26 cellular contexts compared by ENCODE assay signal in the genomic region with DNA sequence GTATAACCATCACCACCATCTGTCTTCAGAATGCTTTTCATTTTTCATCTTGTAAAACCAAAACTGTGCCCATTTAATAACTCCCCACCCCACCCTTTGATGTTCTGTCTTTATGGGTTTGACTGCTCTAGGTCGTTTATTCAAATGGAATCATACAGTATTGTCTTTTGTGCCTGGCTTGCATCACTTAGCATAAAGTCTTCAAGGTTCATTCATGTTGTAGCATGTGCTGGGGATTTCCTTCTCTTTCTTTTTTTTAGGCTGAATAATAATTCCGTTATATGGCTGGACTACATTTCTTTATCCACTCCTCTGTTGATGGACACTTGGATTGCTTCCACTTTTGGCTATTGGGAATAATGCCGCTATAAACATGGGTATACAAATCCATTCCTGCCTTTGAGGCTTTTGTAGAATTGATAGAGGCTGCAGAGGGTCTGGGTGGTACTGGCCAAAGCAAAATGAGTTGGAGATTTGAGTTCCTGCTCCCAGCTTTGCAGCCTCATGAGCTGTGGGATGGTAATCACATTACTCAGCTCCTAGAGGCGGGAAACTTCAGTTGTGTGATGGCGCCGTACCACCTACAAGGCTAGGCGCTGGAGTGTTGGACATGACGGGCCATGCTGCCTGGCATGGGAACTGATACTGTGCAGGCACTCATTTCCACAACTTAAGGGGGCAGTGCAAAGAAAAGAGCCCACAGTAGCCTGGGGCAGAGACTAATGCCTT.
DNase-seq lines count a peak whose midpoint lies in the region; ATAC-seq and TF ChIP-seq lines count a peak whose summit lies in the region.
"Had no signal": no experiment of that assay in that cellular context is flagged by ENCODE, and none has a peak within 500 bp of the region (broad histone marks: within the 10 kb centered on the region; RNA-seq: fewer than 3 reads in every experiment).

No MANE protein-coding gene starts in this region.

- H4K20me1 ChIP-seq in osteoblast (ENCODE audit: insufficient read depth, low read length) = no peaks in the 10 kb centered on the region

- no peak overlapping the region for H3K4ac ChIP-seq in trophoblast cell (ENCODE audit: low read depth, low read length)

- DNase-seq in left ventricle myocardium inferior (no peak), right cardiac atrium (no peak), foreskin melanocyte (peak; percentile 15), trophoblast cell (no peak), GM10248 (ENCODE audit: extremely low spot score) (no peak), osteoblast (ENCODE audit: insufficient read length, low spot score, missing footprints) (no peak)
- no peak for DNase-seq in stimulated activated naive CD8-positive, alpha-beta T cell treated with anti-CD3 and anti-CD28 coated beads, Interleukin-15, Interleukin-2, amounts not matched to agents 100 U/mL and 50 U/mL, for 24 hours
- DNase-seq: AML-193; C1 segment of cervical spinal cord; Calu3; CD8-positive, alpha-beta memory T cell; DMS153; HCEC 1CT; Kasumi-1; MM.1S; NCI-H1048; NCI-H1436; NCI-H2029; NCI-H226; NCI-H510A treated with DMSO at 0.1 percent for 48 hours; NCI-H748 treated with DMSO at 0.1 percent for 48 hours; PC-9; RPMI8226; SIG-M5 had no signal

- H3K36me3 Mint-ChIP-seq in brain = peaks cover 65% of the 10 kb centered on the region

- no peak overlapping the region for H2AK5ac ChIP-seq in trophoblast cell (ENCODE audit: low read length)

- no peaks in the 10 kb centered on the region for H3K27me3 Mint-ChIP-seq in brain
- H3K27me3 Mint-ChIP-seq: CD8-positive, alpha-beta memory T cell had no signal

- peak overlapping the region in 4 of 5 experiments; percentile 13 to 92 (median 60) for H3K27ac Mint-ChIP-seq in brain
- H3K27ac Mint-ChIP-seq: GM23338 had no signal

- no peak overlapping the region for H3K18ac ChIP-seq in trophoblast cell (ENCODE audit: low read length)

- H3K79me2 ChIP-seq in trophoblast cell (ENCODE audit: control insufficient read depth, insufficient read depth, low read length, poor library complexity) = no peaks in the 10 kb centered on the region
- no peaks in the 10 kb centered on the region for H3K79me2 ChIP-seq in osteoblast (ENCODE audit: insufficient read depth, low read length)

- intact Hi-C loops in left ventricle myocardium inferior (cut with micrococcal nuclease) (no loop called here), right cardiac atrium (cut with DNase I) (no loop called here)

- no peak overlapping the region for H3K9ac ChIP-seq in trophoblast cell (ENCODE audit: low read length)

- peaks cover 16% of the 10 kb centered on the region for H3K36me3 ChIP-seq in left ventricle myocardium inferior
- peaks cover 4 to 6% of the 10 kb centered on the region in 2 experiments for H3K36me3 ChIP-seq in trophoblast cell (ENCODE audit: control insufficient read depth in 1 of 2, insufficient read depth in 2 of 2, low read length in 2 of 2)
- peaks cover 2% of the 10 kb centered on the region for H3K36me3 ChIP-seq in osteoblast (ENCODE audit: insufficient read depth, low read length)

- H3K23ac ChIP-seq in trophoblast cell (ENCODE audit: low read length) = no peak overlapping the region

- no peak overlapping the region for H2BK5ac ChIP-seq in trophoblast cell (ENCODE audit: low read depth, low read length, poor library complexity)

- no peak overlapping the region for H3K4me3 Mint-ChIP-seq in brain
- H3K4me3 Mint-ChIP-seq: CD8-positive, alpha-beta memory T cell; GM23338 had no signal

- no peak overlapping the region for H4K91ac ChIP-seq in trophoblast cell (ENCODE audit: low read depth, low read length)

- no peak overlapping the region for H2BK120ac ChIP-seq in trophoblast cell (ENCODE audit: insufficient read depth, low read length, poor library complexity)

- H3K27ac ChIP-seq in left ventricle myocardium inferior (replicated peaks) = peak overlapping the region; percentile 64
- H3K27ac ChIP-seq in right cardiac atrium (ENCODE audit: low read length) = no peak overlapping the region
- no peak overlapping the region for H3K27ac ChIP-seq in trophoblast cell (ENCODE audit: low read depth, low read length)
- no peak overlapping the region for H3K27ac ChIP-seq in osteoblast (ENCODE audit: low read depth, low read length)
- H3K27ac ChIP-seq: PC-9 had no signal

- H3K9me3 Mint-ChIP-seq in brain = peaks cover 0 to 2% (median 0%) of the 10 kb centered on the region in 5 experiments
- H3K9me3 Mint-ChIP-seq: CD8-positive, alpha-beta memory T cell; GM23338 had no signal

- 83% methylated on average over 8 of the region's 8 CpGs for WGBS in right cardiac atrium
- no CpG with 5 or more reads among the region's 8 CpGs for WGBS in trophoblast cell (ENCODE audit: extremely low coverage, insufficient coverage, insufficient read length)

- H3K79me1 ChIP-seq in trophoblast cell (ENCODE audit: low read length) = no peaks in the 10 kb centered on the region

- H2BK12ac ChIP-seq in trophoblast cell (ENCODE audit: low read length) = no peak overlapping the region

- CTCF ChIA-PET in GM10248 (lab: Yijun Ruan, JAX) = no interaction called here

- no peak overlapping the region for H2AFZ ChIP-seq in trophoblast cell (ENCODE audit: insufficient read depth, low read length, poor library complexity)
- H2AFZ ChIP-seq in osteoblast (ENCODE audit: low read length) = no peak overlapping the region
- H2AFZ ChIP-seq: GM23338, PC-9 had no signal

- H3K14ac ChIP-seq in trophoblast cell (ENCODE audit: low read length) = no peak overlapping the region

- no peak overlapping the region for H3K4me2 ChIP-seq in trophoblast cell (ENCODE audit: low read length)
- H3K4me2 ChIP-seq in osteoblast (ENCODE audit: insufficient read depth, low read length) = no peak overlapping the region
- H3K4me2 ChIP-seq: GM23338, PC-9 had no signal

- H3K9me3 ChIP-seq in left ventricle myocardium inferior (replicated peaks) (peaks cover 4% of the 10 kb centered on the region), right cardiac atrium (ENCODE audit: control insufficient read depth, low read length) (no peaks in the 10 kb centered on the region), trophoblast cell (ENCODE audit: insufficient read depth, low read depth, low read length) (no peaks in the 10 kb centered on the region), osteoblast (ENCODE audit: low read depth, low read length) (no peaks in the 10 kb centered on the region)

- no peak overlapping the region for H3K4me3 ChIP-seq in left ventricle myocardium inferior
- H3K4me3 ChIP-seq in right cardiac atrium (ENCODE audit: low read length) = no peak overlapping the region
- no peak overlapping the region for H3K4me3 ChIP-seq in trophoblast cell (ENCODE audit: low read depth, low read length)
- H3K4me3 ChIP-seq in osteoblast (ENCODE audit: insufficient read depth, low read length) = no peak overlapping the region
- H3K4me3 ChIP-seq: GM23338, PC-9 had no signal

- POLR2A ChIA-PET in GM10248 (lab: Yijun Ruan, JAX) = no interaction called here

- H3K27me3 ChIP-seq in left ventricle myocardium inferior (ENCODE audit: low read depth) (no peaks in the 10 kb centered on the region), right cardiac atrium (ENCODE audit: control insufficient read depth, insufficient read depth) (no peaks in the 10 kb centered on the region), trophoblast cell (ENCODE audit: insufficient read depth, low read length) (no peaks in the 10 kb centered on the region), osteoblast (ENCODE audit: insufficient read depth, low read length) (no peaks in the 10 kb centered on the region)

- H3K4me1 Mint-ChIP-seq in brain = peaks cover 46% of the 10 kb centered on the region

- peaks cover 17% of the 10 kb centered on the region for H3K4me1 ChIP-seq in left ventricle myocardium inferior
- peaks cover 2% of the 10 kb centered on the region for H3K4me1 ChIP-seq in right cardiac atrium (ENCODE audit: control insufficient read depth, insufficient read depth, low read length)
- H3K4me1 ChIP-seq in trophoblast cell (ENCODE audit: control insufficient read depth in 1 of 2, insufficient read depth in 2 of 2, low read length in 2 of 2) = peaks cover 0 to 2% of the 10 kb centered on the region in 2 experiments
- peaks cover 32% of the 10 kb centered on the region for H3K4me1 ChIP-seq in osteoblast (ENCODE audit: insufficient read depth, low read length)

- TF ChIP-seq CTCF in left ventricle myocardium inferior (IDR thresholded peaks at IDR 0.05; ENCODE audit: borderline replicate concordance) (no peak), brain (conservative IDR thresholded peaks at IDR 0.05) (no peak), GM10248 (IDR thresholded peaks at IDR 0.05; ENCODE audit: control extremely low read depth, extremely low read depth, low read depth, missing control alignments) (no peak), osteoblast (IDR thresholded peaks at IDR 0.05; ENCODE audit: extremely low read depth, low read depth, low read length) (no peak)

- no peak overlapping the region for H4K8ac ChIP-seq in trophoblast cell (ENCODE audit: low read depth, low read length)

- H4K12ac ChIP-seq in trophoblast cell (ENCODE audit: low read depth, low read length) = no peak overlapping the region

- ATAC-seq in right cardiac atrium = no peak
- no peak for ATAC-seq in stimulated activated naive CD8-positive, alpha-beta T cell treated with anti-CD3 and anti-CD28 coated beads, Interleukin-15, Interleukin-2, amounts not matched to agents 100 U/mL and 50 U/mL, for 24 hours
- ATAC-seq: GM23338 had no signal
